10 cellular contexts compared by ENCODE assay signal in the genomic region with DNA sequence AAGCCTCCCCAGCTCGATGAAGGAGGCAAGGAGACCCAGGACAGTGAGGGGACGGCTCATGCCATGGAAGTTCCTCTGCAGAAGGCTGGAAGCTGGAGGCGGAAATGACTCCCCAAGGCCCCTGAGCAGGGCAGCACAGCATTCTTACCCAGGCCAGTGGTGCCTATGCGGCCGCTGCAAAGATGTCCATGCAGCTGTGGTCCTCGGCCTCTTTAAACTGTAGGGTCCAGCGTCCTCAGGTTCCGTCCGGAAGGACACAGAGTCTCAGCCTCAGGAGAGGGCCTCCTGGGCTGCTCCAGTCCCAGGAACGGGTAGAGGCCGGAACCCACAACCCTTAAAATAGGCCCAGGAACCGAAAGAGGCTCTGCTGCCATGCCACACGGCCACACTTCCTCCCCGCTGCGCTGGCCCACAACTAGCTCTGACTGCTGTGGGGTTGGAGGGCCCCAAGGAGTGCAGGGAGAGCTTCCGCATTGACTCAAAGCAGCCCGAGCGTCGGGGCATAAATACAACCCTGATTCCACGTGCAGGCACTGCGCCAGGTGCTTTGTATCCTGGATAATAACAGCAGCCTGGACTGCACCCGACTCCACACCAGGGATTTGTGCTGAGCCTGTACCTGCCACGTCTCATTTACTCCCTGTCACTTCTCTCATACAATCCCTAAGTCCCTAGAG. TPM values are rescaled to one million over a fixed set of nuclear protein-coding genes. Genes with fewer than 3 reads are reported as not detected.
DNase-seq lines count a peak whose midpoint lies in the region; ATAC-seq and TF ChIP-seq lines count a peak whose summit lies in the region.
"Had no signal": no experiment of that assay in that cellular context is flagged by ENCODE, and none has a peak within 500 bp of the region (broad histone marks: within the 10 kb centered on the region; RNA-seq: fewer than 3 reads in every experiment).

No MANE protein-coding gene starts in this region.

- no peaks in the 10 kb centered on the region for H3K27me3 ChIP-seq in MM.1S (replicated peaks; ENCODE audit: insufficient read depth, low read length)
- H3K27me3 ChIP-seq in GM23248 (replicated peaks; ENCODE audit: insufficient read depth) = no peaks in the 10 kb centered on the region

- H3K4me2 ChIP-seq in MM.1S (ENCODE audit: low read depth, low read length) (peak overlapping the region; percentile 87), GM23248 (ENCODE audit: unreplicated experiment) (no peak overlapping the region)

- H4K20me1 ChIP-seq in MM.1S (ENCODE audit: insufficient read depth, low read length) = no peaks in the 10 kb centered on the region
- no peaks in the 10 kb centered on the region for H4K20me1 ChIP-seq in GM23248 (ENCODE audit: insufficient read depth)

- DNase-seq in MM.1S (peak; percentile 88), germinal center (ENCODE audit: low spot score) (peak; percentile 76), GM23248 (no peak), amniotic stem cell (lab: John Stamatoyannopoulos, UW) (no peak), NCI-H82 treated with DMSO at 0.1 percent for 48 hours (lab: John Stamatoyannopoulos, UW; ENCODE audit: unreplicated experiment) (no peak)

- H3K27ac ChIP-seq in MM.1S (ENCODE audit: low read length) (peak overlapping the region; percentile 93), GM23248 (no peak overlapping the region)
- H3K27ac ChIP-seq: cardiac muscle cell had no signal

- peak; percentile 51 for TF ChIP-seq POLR2A in GM15510 (IDR thresholded peaks at IDR 0.05; ENCODE audit: borderline replicate concordance, extremely low read depth, insufficient read length)

- ATAC-seq in GM21515 (IDR thresholded peaks at IDR 0.05; ENCODE audit: unreplicated experiment) = peak; percentile 59
- no peak for ATAC-seq in SK-N-SH treated with all-trans-retinoic acid at 6 μM for 48 hours

- H2AFZ ChIP-seq in MM.1S (ENCODE audit: low read length) (peak overlapping the region; percentile 12), GM23248 (no peak overlapping the region)

- H3K79me2 ChIP-seq in MM.1S (ENCODE audit: low read length) (peaks cover 89% of the 10 kb centered on the region), GM23248 (ENCODE audit: insufficient read depth) (peaks cover 35% of the 10 kb centered on the region)

- H3K4me1 ChIP-seq in MM.1S (ENCODE audit: low read length) (peaks cover 56% of the 10 kb centered on the region), GM23248 (ENCODE audit: insufficient read depth) (peaks cover 4% of the 10 kb centered on the region; the same call in 1 of the 2 replicates)

- H3K4me3 ChIP-seq in MM.1S (ENCODE audit: low read length) (peak overlapping the region; percentile 58), GM23248 (no peak overlapping the region)
- H3K4me3 ChIP-seq: cardiac muscle cell had no signal

- H3K9me2 ChIP-seq in MM.1S (replicated peaks; ENCODE audit: insufficient read depth, low read length) (no peaks in the 10 kb centered on the region), GM23248 (ENCODE audit: insufficient read depth) (no peaks in the 10 kb centered on the region)

- in situ Hi-C loops in GM23248 (cut with MboI) = no loop called here

- H3K9ac ChIP-seq in MM.1S (ENCODE audit: low read length) (peak overlapping the region; percentile 69), GM23248 (no peak overlapping the region)

- H3K9me3 ChIP-seq in MM.1S (replicated peaks; ENCODE audit: insufficient read depth, low read length) (no peaks in the 10 kb centered on the region), GM23248 (ENCODE audit: low read depth) (no peaks in the 10 kb centered on the region)

- WGBS in GM23248 (ENCODE audit: low coverage in 1 of 2, low lambda C conversion rate in 2 of 2, missing lambda C conversion rate in 2 of 2), 2 experiments = 72 to 74% methylated on average over 23 of the region's 23 CpGs

- peaks cover 23% of the 10 kb centered on the region for H3F3A ChIP-seq in MM.1S (ENCODE audit: insufficient read depth, low read length)
- no peaks in the 10 kb centered on the region for H3F3A ChIP-seq in GM23248 (ENCODE audit: insufficient read depth)

- no peak for TF ChIP-seq CTCF in MM.1S (IDR thresholded peaks at IDR 0.05; ENCODE audit: low read length)

- H3K36me3 ChIP-seq in MM.1S (replicated peaks; ENCODE audit: insufficient read depth, low read length) (no peaks in the 10 kb centered on the region), GM23248 (ENCODE audit: low read depth) (no peaks in the 10 kb centered on the region)
- H3K36me3 ChIP-seq: cardiac muscle cell had no signal

TF ChIP-seq in SK-N-SH treated with all-trans-retinoic acid at 6 μM for 48 hours, 23 proteins besides CTCF, POLR2A, EP300 and RAD21:
- TF ChIP-seq BACH2 (CRISPR knock-in tag; IDR thresholded peaks at IDR 0.05; ENCODE audit: borderline replicate concordance) = no peak
- no peak for TF ChIP-seq PPARA (CRISPR knock-in tag; IDR thresholded peaks at IDR 0.05; ENCODE audit: borderline replicate concordance)

RNA-seq across cellular contexts. Expression of a gene that starts 5.5 kb away (rescaled TPM):
- 49.2 and 50.9 TPM in 2 replicates for total RNA-seq in GM23248 (2014; rRNA removed; shearing (Covaris generic))
- polyA plus RNA-seq in GM23248 (2016; fragmentation: Nextera tagmentation; extraction: Ambion mirVana) = 8.5 and 8.6 TPM in 2 replicates

RNA-seq across cellular contexts. Expression of a gene that starts 49.5 kb away (rescaled TPM):
- not detected in 2 replicates for total RNA-seq in GM23248 (2014; rRNA removed; shearing (Covaris generic))
- polyA plus RNA-seq in GM23248 (2016; fragmentation: Nextera tagmentation; extraction: Ambion mirVana) = not detected in 2 replicates
- total RNA-seq: LHCN-M2 had no signal
- polyA plus RNA-seq: cardiac muscle cell had no signal

Comparison
In these comparisons a context has a peak if more than half of its experiments do, and no peak if none do; other contexts are left out.
1. DNase-seq: peak in MM.1S (single experiment) and germinal center (single experiment); none in GM23248 (single experiment), amniotic stem cell (single experiment) and NCI-H82 treated with DMSO at 0.1 percent for 48 hours (single experiment).